8 cellular contexts compared by ENCODE assay signal in the genomic region with DNA sequence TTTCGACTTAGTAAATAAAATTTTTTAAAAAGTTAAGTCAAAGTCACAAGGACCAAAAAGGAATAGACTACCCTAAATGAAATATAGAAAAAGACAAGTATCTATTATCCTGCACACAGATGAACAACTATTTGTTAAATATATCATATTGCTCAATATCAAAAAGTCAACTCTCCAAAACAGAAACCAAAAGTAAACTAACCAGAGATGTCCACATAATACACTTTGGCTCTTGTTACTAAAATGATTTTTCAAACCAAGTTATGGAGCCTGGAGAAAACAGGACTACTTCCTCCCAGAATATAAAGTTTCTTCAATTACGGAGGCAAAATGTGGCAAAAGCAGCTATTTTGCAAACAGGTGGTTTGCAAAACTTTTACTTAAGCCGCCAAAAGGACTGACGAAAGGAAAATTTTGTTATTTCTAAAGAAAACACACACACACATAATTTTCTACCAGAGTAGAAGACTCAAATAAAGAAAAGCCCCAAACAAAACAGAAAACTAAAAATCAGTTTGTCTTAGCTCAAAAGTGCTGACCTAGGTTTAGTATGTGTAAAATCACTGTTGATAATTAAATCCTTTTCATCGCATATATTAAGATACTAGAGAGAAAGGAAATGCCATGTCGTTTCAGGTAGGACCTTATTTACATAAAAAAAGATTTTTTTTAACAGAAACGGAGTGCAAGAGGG. TPM values are rescaled to one million over a fixed set of nuclear protein-coding genes. Genes with fewer than 3 reads are reported as not detected.
A peak's percentile ranks its signal among the peaks of the same experiment; 100 is the strongest.
DNase-seq lines count a peak whose midpoint lies in the region; ATAC-seq and TF ChIP-seq lines count a peak whose summit lies in the region.

No MANE protein-coding gene starts in this region.

- ATAC-seq in WTC11 (no peak), GM21576 (IDR thresholded peaks at IDR 0.05; ENCODE audit: unreplicated experiment) (no peak), GM21528 (IDR thresholded peaks at IDR 0.05; ENCODE audit: low FRiP score, unreplicated experiment) (no peak)
- no peak for ATAC-seq in stimulated activated naive CD8-positive, alpha-beta T cell treated with anti-CD3 and anti-CD28 coated beads, Interleukin-15, amount 100 ng/mL, for 72 hours

- POLR2A ChIA-PET in WTC11 (lab: Charles Lee): interaction anchor here (0.7 kb wide), 1 partner anchor 57 kb away, joined by 3 read pairs; no protein-coding TSS in a partner anchor

- H3K4me1 Mint-ChIP-seq in activated naive CD4-positive, alpha-beta T cell treated with anti-CD3 and anti-CD28 coated beads for 36 hours (ENCODE audit: low read depth): peaks cover 39% of the 10 kb centered on the region
- peaks cover 18% of the 10 kb centered on the region for H3K4me1 Mint-ChIP-seq in WTC11
- peaks cover 50% of the 10 kb centered on the region for H3K4me1 Mint-ChIP-seq in stimulated activated naive CD8-positive, alpha-beta T cell treated with anti-CD3 and anti-CD28 coated beads, Interleukin-15, amount 100 ng/mL, for 72 hours

- H3K27ac ChIP-seq in right atrium auricular region: peak overlapping the region; percentile 92 to 94

- H3K4me3 ChIP-seq in right atrium auricular region: peak overlapping the region; percentile 81 to 93

- CTCF ChIA-PET in activated naive CD4-positive, alpha-beta T cell treated with anti-CD3 and anti-CD28 coated beads for 36 hours (lab: Charles Lee): interaction anchor here (0.7 to 1.5 kb wide), 4 partner anchors 10 to 213 kb away, joined by 3 to 4 read pairs (median 3); no protein-coding TSS in a partner anchor
- CTCF ChIA-PET in WTC11 (lab: Charles Lee): interaction anchor here (2.8 kb wide), 1 partner anchor 134 kb away, joined by 7 read pairs; no protein-coding TSS in a partner anchor

- H3K36me3 ChIP-seq in right atrium auricular region: no peaks in the 10 kb centered on the region

- peak overlapping the region; percentile 93 for H3K4me3 Mint-ChIP-seq in activated naive CD4-positive, alpha-beta T cell treated with anti-CD3 and anti-CD28 coated beads for 36 hours
- H3K4me3 Mint-ChIP-seq in WTC11: peak overlapping the region; percentile 88
- peak overlapping the region; percentile 98 for H3K4me3 Mint-ChIP-seq in stimulated activated naive CD8-positive, alpha-beta T cell treated with anti-CD3 and anti-CD28 coated beads, Interleukin-15, amount 100 ng/mL, for 72 hours

- intact Hi-C loops in activated naive CD4-positive, alpha-beta T cell treated with anti-CD3 and anti-CD28 coated beads for 36 hours (cut with micrococcal nuclease): loop anchor here (1.0 to 2.0 kb wide), 3 partner anchors 69 to 1197 kb away; no protein-coding TSS in a partner anchor

- H3K27me3 ChIP-seq in right atrium auricular region: no peaks in the 10 kb centered on the region

- H3K4me1 ChIP-seq in right atrium auricular region: peaks cover 0 to 30% of the 10 kb centered on the region in 2 donors

- H3K9me3 Mint-ChIP-seq in activated naive CD4-positive, alpha-beta T cell treated with anti-CD3 and anti-CD28 coated beads for 36 hours: no peaks in the 10 kb centered on the region
- H3K9me3 Mint-ChIP-seq in WTC11: no peaks in the 10 kb centered on the region
- H3K9me3 Mint-ChIP-seq in stimulated activated naive CD8-positive, alpha-beta T cell treated with anti-CD3 and anti-CD28 coated beads, Interleukin-15, amount 100 ng/mL, for 72 hours: peaks cover 0 to 5% of the 10 kb centered on the region in 2 donors

- H3K9me3 ChIP-seq in right atrium auricular region: no peaks in the 10 kb centered on the region

- no peaks in the 10 kb centered on the region for H3K36me3 Mint-ChIP-seq in activated naive CD4-positive, alpha-beta T cell treated with anti-CD3 and anti-CD28 coated beads for 36 hours (ENCODE audit: low read depth)
- H3K36me3 Mint-ChIP-seq in WTC11: no peaks in the 10 kb centered on the region

- DNase-seq in activated naive CD4-positive, alpha-beta T cell treated with anti-CD3 and anti-CD28 coated beads for 36 hours: no peak
- DNase-seq in activated naive CD4-positive, alpha-beta T cell (lab: John Stamatoyannopoulos, UW): no peak
- DNase-seq in WTC11 (ENCODE audit: low spot score): no peak
- DNase-seq in right atrium auricular region (ENCODE audit: low spot score): no peak
- DNase-seq in stimulated activated naive CD8-positive, alpha-beta T cell treated with anti-CD3 and anti-CD28 coated beads, Interleukin-15, amount 100 ng/mL, for 72 hours: no peak
- DNase-seq in H4 (ENCODE audit: low spot score): no peak

- H3K27me3 Mint-ChIP-seq in activated naive CD4-positive, alpha-beta T cell treated with anti-CD3 and anti-CD28 coated beads for 36 hours (ENCODE audit: low read depth): no peaks in the 10 kb centered on the region
- peaks cover 27% of the 10 kb centered on the region for H3K27me3 Mint-ChIP-seq in WTC11 (ENCODE audit: low read depth)
- H3K27me3 Mint-ChIP-seq in stimulated activated naive CD8-positive, alpha-beta T cell treated with anti-CD3 and anti-CD28 coated beads, Interleukin-15, amount 100 ng/mL, for 72 hours: no peaks in the 10 kb centered on the region

- H3K27ac Mint-ChIP-seq in activated naive CD4-positive, alpha-beta T cell treated with anti-CD3 and anti-CD28 coated beads for 36 hours: peak overlapping the region; percentile 90
- no peak overlapping the region for H3K27ac Mint-ChIP-seq in WTC11
- peak overlapping the region; percentile 96 to 97 for H3K27ac Mint-ChIP-seq in stimulated activated naive CD8-positive, alpha-beta T cell treated with anti-CD3 and anti-CD28 coated beads, Interleukin-15, amount 100 ng/mL, for 72 hours

- TF ChIP-seq CTCF in WTC11 (IDR thresholded peaks at IDR 0.05) (no peak), right atrium auricular region (IDR thresholded peaks at IDR 0.05) (no peak)

TF ChIP-seq in WTC11, 78 proteins besides CTCF, POLR2A, EP300 and RAD21 (continues in another document):
- TF ChIP-seq ZBTB21 (CRISPR knock-in tag; IDR thresholded peaks at IDR 0.05; ENCODE audit: borderline replicate concordance): no peak
- no peak for TF ChIP-seq ZNF138 (CRISPR knock-in tag; conservative IDR thresholded peaks at IDR 0.05)
- no peak for TF ChIP-seq PRRX2 (CRISPR knock-in tag; IDR thresholded peaks at IDR 0.05)
- no peak for TF ChIP-seq NR2C2 (CRISPR knock-in tag; IDR thresholded peaks at IDR 0.05)
- TF ChIP-seq, protein P1, sequence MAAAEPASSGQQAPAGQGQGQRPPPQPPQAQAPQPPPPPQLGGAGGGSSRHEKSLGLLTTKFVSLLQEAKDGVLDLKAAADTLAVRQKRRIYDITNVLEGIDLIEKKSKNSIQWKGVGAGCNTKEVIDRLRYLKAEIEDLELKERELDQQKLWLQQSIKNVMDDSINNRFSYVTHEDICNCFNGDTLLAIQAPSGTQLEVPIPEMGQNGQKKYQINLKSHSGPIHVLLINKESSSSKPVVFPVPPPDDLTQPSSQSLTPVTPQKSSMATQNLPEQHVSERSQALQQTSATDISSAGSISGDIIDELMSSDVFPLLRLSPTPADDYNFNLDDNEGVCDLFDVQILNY (CRISPR knock-in tag; IDR thresholded peaks at IDR 0.05): no peak
- TF ChIP-seq, protein P2, sequence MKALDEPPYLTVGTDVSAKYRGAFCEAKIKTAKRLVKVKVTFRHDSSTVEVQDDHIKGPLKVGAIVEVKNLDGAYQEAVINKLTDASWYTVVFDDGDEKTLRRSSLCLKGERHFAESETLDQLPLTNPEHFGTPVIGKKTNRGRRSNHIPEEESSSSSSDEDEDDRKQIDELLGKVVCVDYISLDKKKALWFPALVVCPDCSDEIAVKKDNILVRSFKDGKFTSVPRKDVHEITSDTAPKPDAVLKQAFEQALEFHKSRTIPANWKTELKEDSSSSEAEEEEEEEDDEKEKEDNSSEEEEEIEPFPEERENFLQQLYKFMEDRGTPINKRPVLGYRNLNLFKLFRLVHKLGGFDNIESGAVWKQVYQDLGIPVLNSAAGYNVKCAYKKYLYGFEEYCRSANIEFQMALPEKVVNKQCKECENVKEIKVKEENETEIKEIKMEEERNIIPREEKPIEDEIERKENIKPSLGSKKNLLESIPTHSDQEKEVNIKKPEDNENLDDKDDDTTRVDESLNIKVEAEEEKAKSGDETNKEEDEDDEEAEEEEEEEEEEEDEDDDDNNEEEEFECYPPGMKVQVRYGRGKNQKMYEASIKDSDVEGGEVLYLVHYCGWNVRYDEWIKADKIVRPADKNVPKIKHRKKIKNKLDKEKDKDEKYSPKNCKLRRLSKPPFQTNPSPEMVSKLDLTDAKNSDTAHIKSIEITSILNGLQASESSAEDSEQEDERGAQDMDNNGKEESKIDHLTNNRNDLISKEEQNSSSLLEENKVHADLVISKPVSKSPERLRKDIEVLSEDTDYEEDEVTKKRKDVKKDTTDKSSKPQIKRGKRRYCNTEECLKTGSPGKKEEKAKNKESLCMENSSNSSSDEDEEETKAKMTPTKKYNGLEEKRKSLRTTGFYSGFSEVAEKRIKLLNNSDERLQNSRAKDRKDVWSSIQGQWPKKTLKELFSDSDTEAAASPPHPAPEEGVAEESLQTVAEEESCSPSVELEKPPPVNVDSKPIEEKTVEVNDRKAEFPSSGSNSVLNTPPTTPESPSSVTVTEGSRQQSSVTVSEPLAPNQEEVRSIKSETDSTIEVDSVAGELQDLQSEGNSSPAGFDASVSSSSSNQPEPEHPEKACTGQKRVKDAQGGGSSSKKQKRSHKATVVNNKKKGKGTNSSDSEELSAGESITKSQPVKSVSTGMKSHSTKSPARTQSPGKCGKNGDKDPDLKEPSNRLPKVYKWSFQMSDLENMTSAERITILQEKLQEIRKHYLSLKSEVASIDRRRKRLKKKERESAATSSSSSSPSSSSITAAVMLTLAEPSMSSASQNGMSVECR (CRISPR knock-in tag; IDR thresholded peaks at IDR 0.05; ENCODE audit: borderline replicate concordance): no peak
- TF ChIP-seq CBFB (CRISPR knock-in tag; IDR thresholded peaks at IDR 0.05; ENCODE audit: low read depth): no peak
- no peak for TF ChIP-seq SP1 (CRISPR knock-in tag; conservative IDR thresholded peaks at IDR 0.05)
- TF ChIP-seq, protein P3, sequence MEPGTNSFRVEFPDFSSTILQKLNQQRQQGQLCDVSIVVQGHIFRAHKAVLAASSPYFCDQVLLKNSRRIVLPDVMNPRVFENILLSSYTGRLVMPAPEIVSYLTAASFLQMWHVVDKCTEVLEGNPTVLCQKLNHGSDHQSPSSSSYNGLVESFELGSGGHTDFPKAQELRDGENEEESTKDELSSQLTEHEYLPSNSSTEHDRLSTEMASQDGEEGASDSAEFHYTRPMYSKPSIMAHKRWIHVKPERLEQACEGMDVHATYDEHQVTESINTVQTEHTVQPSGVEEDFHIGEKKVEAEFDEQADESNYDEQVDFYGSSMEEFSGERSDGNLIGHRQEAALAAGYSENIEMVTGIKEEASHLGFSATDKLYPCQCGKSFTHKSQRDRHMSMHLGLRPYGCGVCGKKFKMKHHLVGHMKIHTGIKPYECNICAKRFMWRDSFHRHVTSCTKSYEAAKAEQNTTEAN (CRISPR knock-in tag; IDR thresholded peaks at IDR 0.05): no peak

RNA-seq across cellular contexts. Expression of a gene that starts 1.1 kb away (rescaled TPM):
- 10 to 100 TPM in 1 of 2 experiments, 1 to 10 TPM in 1; 9.8 to 11.1 TPM for total RNA-seq in activated naive CD4-positive, alpha-beta T cell treated with anti-CD3 and anti-CD28 coated beads for 36 hours
- total RNA-seq in WTC11 (2021): 0.34 to 0.46 TPM (median 0.37 TPM) in 3 replicates
- 10 to 100 TPM; 11.3 to 14.5 TPM for total RNA-seq in right atrium auricular region
- total RNA-seq in H4 (2014; rRNA removed; shearing (Covaris generic)): 14.8 and 18.2 TPM in 2 replicates
